1 cellular context compared by ENCODE assay signal in the genomic region with DNA sequence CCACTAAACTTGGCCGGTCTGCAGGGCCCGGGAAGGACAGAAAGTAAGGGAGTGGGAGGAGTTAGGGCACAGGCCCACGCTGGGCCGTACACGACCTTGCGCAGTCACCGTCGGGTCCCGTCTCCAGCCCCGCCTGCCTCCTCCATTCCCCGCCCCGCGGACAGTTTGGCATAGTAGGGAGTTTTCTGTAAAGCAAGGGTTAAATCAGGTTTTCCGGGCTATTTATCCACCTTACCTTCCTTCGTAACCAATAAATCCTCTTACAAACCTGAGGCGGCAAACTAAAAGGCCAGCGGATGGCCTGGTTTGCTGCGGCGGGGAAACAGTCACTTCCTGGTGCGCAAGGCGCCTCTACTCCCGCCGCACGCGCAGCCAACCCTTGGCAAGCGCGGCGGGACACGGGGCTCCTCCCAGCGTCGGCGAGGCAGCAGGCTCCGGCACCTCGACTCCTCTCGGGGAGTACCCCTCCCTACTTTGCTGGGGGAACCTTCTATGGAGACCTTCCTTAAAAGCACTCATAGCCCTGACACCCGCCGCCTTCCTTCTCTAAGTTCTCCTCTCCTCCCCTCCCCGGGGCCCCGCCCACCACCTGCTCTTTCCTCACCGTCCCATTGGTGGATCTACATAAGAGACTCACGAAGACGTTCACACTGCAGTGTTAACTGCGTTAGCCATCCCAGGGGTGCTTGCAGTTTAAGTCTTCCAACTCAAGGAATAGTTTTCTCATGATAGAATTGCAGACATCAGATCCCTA.
TF ChIP-seq lines count a peak whose summit lies in the region.

A gene with protein sequence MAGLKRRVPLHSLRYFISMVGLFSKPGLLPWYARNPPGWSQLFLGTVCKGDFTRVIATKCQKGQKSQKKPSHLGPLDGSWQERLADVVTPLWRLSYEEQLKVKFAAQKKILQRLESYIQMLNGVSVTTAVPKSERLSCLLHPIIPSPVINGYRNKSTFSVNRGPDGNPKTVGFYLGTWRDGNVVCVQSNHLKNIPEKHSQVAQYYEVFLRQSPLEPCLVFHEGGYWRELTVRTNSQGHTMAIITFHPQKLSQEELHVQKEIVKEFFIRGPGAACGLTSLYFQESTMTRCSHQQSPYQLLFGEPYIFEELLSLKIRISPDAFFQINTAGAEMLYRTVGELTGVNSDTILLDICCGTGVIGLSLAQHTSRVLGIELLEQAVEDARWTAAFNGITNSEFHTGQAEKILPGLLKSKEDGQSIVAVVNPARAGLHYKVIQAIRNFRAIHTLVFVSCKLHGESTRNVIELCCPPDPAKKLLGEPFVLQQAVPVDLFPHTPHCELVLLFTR (minus strand): TSS at position 563 of the 754 bp plus-strand sequence. CDS start 9,822 bp downstream, outside the sequence.

TF ChIP-seq in HepG2, 621 proteins besides CTCF, POLR2A, EP300 and RAD21 (continued from another document and continues in another):
- TF ChIP-seq PLRG1 (conservative IDR thresholded peaks at IDR 0.05): no peak
- TF ChIP-seq KMT2B (CRISPR knock-in tag; IDR thresholded peaks at IDR 0.05): peak; percentile 59; the same call in 1 of the 2 replicates
- no peak for TF ChIP-seq TEAD3 (CRISPR knock-in tag; optimal IDR thresholded peaks at IDR 0.05; ENCODE audit: borderline replicate concordance)
- TF ChIP-seq ZNF143 (CRISPR knock-in tag; IDR thresholded peaks at IDR 0.05): no peak
- TF ChIP-seq MBD4 (IDR thresholded peaks at IDR 0.05; ENCODE audit: borderline replicate concordance, low read length): no peak
- TF ChIP-seq, protein P1, sequence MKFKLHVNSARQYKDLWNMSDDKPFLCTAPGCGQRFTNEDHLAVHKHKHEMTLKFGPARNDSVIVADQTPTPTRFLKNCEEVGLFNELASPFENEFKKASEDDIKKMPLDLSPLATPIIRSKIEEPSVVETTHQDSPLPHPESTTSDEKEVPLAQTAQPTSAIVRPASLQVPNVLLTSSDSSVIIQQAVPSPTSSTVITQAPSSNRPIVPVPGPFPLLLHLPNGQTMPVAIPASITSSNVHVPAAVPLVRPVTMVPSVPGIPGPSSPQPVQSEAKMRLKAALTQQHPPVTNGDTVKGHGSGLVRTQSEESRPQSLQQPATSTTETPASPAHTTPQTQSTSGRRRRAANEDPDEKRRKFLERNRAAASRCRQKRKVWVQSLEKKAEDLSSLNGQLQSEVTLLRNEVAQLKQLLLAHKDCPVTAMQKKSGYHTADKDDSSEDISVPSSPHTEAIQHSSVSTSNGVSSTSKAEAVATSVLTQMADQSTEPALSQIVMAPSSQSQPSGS (CRISPR knock-in tag; IDR thresholded peaks at IDR 0.05): 0 out of 2 replicates have a peak, but pooled peaks have one; percentile 18
- TF ChIP-seq TBP (CRISPR knock-in tag; IDR thresholded peaks at IDR 0.05): no peak
- TF ChIP-seq, protein P2, sequence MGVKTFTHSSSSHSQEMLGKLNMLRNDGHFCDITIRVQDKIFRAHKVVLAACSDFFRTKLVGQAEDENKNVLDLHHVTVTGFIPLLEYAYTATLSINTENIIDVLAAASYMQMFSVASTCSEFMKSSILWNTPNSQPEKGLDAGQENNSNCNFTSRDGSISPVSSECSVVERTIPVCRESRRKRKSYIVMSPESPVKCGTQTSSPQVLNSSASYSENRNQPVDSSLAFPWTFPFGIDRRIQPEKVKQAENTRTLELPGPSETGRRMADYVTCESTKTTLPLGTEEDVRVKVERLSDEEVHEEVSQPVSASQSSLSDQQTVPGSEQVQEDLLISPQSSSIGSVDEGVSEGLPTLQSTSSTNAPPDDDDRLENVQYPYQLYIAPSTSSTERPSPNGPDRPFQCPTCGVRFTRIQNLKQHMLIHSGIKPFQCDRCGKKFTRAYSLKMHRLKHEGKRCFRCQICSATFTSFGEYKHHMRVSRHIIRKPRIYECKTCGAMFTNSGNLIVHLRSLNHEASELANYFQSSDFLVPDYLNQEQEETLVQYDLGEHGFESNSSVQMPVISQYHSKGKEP (CRISPR knock-in tag; IDR thresholded peaks at IDR 0.05): no peak
- TF ChIP-seq SRF (IDR thresholded peaks at IDR 0.05; ENCODE audit: low read depth, low read length): no peak
- TF ChIP-seq NCOA1 (CRISPR knock-in tag; IDR thresholded peaks at IDR 0.05): no peak
- TF ChIP-seq, protein P3, sequence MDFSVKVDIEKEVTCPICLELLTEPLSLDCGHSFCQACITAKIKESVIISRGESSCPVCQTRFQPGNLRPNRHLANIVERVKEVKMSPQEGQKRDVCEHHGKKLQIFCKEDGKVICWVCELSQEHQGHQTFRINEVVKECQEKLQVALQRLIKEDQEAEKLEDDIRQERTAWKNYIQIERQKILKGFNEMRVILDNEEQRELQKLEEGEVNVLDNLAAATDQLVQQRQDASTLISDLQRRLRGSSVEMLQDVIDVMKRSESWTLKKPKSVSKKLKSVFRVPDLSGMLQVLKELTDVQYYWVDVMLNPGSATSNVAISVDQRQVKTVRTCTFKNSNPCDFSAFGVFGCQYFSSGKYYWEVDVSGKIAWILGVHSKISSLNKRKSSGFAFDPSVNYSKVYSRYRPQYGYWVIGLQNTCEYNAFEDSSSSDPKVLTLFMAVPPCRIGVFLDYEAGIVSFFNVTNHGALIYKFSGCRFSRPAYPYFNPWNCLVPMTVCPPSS (IDR thresholded peaks at IDR 0.05): no peak
- no peak for TF ChIP-seq ZNF672 (CRISPR knock-in tag; IDR thresholded peaks at IDR 0.05)
- TF ChIP-seq ZNF292 (CRISPR knock-in tag; IDR thresholded peaks at IDR 0.05; ENCODE audit: borderline replicate concordance, low read depth): peak; percentile 43; the same call in 1 of the 2 replicates
- TF ChIP-seq KDM2A (CRISPR knock-in tag; IDR thresholded peaks at IDR 0.05; ENCODE audit: borderline replicate concordance, low read depth): peak; percentile 37; the same call in 1 of the 2 replicates
- TF ChIP-seq, protein P4, sequence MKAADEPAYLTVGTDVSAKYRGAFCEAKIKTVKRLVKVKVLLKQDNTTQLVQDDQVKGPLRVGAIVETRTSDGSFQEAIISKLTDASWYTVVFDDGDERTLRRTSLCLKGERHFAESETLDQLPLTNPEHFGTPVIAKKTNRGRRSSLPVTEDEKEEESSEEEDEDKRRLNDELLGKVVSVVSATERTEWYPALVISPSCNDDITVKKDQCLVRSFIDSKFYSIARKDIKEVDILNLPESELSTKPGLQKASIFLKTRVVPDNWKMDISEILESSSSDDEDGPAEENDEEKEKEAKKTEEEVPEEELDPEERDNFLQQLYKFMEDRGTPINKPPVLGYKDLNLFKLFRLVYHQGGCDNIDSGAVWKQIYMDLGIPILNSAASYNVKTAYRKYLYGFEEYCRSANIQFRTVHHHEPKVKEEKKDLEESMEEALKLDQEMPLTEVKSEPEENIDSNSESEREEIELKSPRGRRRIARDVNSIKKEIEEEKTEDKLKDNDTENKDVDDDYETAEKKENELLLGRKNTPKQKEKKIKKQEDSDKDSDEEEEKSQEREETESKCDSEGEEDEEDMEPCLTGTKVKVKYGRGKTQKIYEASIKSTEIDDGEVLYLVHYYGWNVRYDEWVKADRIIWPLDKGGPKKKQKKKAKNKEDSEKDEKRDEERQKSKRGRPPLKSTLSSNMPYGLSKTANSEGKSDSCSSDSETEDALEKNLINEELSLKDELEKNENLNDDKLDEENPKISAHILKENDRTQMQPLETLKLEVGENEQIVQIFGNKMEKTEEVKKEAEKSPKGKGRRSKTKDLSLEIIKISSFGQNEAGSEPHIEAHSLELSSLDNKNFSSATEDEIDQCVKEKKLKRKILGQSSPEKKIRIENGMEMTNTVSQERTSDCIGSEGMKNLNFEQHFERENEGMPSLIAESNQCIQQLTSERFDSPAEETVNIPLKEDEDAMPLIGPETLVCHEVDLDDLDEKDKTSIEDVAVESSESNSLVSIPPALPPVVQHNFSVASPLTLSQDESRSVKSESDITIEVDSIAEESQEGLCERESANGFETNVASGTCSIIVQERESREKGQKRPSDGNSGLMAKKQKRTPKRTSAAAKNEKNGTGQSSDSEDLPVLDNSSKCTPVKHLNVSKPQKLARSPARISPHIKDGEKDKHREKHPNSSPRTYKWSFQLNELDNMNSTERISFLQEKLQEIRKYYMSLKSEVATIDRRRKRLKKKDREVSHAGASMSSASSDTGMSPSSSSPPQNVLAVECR (CRISPR knock-in tag; IDR thresholded peaks at IDR 0.05; ENCODE audit: borderline replicate concordance): peak; percentile 44; the same call in 1 of the 2 replicates
- TF ChIP-seq, protein P5, sequence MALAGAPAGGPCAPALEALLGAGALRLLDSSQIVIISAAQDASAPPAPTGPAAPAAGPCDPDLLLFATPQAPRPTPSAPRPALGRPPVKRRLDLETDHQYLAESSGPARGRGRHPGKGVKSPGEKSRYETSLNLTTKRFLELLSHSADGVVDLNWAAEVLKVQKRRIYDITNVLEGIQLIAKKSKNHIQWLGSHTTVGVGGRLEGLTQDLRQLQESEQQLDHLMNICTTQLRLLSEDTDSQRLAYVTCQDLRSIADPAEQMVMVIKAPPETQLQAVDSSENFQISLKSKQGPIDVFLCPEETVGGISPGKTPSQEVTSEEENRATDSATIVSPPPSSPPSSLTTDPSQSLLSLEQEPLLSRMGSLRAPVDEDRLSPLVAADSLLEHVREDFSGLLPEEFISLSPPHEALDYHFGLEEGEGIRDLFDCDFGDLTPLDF (CRISPR knock-in tag; IDR thresholded peaks at IDR 0.05): peak; percentile 43; the same call in 1 of the 2 replicates
- no peak for TF ChIP-seq ZNF782 (CRISPR knock-in tag; IDR thresholded peaks at IDR 0.05; ENCODE audit: borderline replicate concordance)
- no peak for TF ChIP-seq SYNCRIP (IDR thresholded peaks at IDR 0.05; ENCODE audit: insufficient read depth, low read depth, low read length)
- TF ChIP-seq ZNF20 (CRISPR knock-in tag; IDR thresholded peaks at IDR 0.05): no peak
- TF ChIP-seq, protein P6, sequence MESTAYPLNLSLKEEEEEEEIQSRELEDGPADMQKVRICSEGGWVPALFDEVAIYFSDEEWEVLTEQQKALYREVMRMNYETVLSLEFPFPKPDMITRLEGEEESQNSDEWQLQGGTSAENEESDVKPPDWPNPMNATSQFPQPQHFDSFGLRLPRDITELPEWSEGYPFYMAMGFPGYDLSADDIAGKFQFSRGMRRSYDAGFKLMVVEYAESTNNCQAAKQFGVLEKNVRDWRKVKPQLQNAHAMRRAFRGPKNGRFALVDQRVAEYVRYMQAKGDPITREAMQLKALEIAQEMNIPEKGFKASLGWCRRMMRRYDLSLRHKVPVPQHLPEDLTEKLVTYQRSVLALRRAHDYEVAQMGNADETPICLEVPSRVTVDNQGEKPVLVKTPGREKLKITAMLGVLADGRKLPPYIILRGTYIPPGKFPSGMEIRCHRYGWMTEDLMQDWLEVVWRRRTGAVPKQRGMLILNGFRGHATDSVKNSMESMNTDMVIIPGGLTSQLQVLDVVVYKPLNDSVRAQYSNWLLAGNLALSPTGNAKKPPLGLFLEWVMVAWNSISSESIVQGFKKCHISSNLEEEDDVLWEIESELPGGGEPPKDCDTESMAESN (CRISPR knock-in tag; conservative IDR thresholded peaks at IDR 0.05): no peak
- no peak for TF ChIP-seq MTF2 (CRISPR knock-in tag; IDR thresholded peaks at IDR 0.05; ENCODE audit: borderline replicate concordance)
- no peak for TF ChIP-seq ZNF670 (CRISPR knock-in tag; IDR thresholded peaks at IDR 0.05; ENCODE audit: borderline replicate concordance)
- TF ChIP-seq TAF1 (CRISPR knock-in tag; IDR thresholded peaks at IDR 0.05): peak; percentile 34
- TF ChIP-seq PAX8 (CRISPR knock-in tag; IDR thresholded peaks at IDR 0.05; ENCODE audit: borderline replicate concordance): no peak
- no peak for TF ChIP-seq MXI1 (IDR thresholded peaks at IDR 0.05; ENCODE audit: borderline replicate concordance, low read depth, low read length)
- no peak for TF ChIP-seq ZFP36L1 (CRISPR knock-in tag; IDR thresholded peaks at IDR 0.05)
- TF ChIP-seq ZNF44 (CRISPR knock-in tag; IDR thresholded peaks at IDR 0.05): no peak
- TF ChIP-seq ZNF510 (CRISPR knock-in tag; IDR thresholded peaks at IDR 0.05; ENCODE audit: low read depth): no peak
- no peak for TF ChIP-seq CAMTA2 (CRISPR knock-in tag; IDR thresholded peaks at IDR 0.05; ENCODE audit: borderline replicate concordance)
- TF ChIP-seq, protein P7, sequence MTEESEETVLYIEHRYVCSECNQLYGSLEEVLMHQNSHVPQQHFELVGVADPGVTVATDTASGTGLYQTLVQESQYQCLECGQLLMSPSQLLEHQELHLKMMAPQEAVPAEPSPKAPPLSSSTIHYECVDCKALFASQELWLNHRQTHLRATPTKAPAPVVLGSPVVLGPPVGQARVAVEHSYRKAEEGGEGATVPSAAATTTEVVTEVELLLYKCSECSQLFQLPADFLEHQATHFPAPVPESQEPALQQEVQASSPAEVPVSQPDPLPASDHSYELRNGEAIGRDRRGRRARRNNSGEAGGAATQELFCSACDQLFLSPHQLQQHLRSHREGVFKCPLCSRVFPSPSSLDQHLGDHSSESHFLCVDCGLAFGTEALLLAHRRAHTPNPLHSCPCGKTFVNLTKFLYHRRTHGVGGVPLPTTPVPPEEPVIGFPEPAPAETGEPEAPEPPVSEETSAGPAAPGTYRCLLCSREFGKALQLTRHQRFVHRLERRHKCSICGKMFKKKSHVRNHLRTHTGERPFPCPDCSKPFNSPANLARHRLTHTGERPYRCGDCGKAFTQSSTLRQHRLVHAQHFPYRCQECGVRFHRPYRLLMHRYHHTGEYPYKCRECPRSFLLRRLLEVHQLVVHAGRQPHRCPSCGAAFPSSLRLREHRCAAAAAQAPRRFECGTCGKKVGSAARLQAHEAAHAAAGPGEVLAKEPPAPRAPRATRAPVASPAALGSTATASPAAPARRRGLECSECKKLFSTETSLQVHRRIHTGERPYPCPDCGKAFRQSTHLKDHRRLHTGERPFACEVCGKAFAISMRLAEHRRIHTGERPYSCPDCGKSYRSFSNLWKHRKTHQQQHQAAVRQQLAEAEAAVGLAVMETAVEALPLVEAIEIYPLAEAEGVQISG (CRISPR knock-in tag; IDR thresholded peaks at IDR 0.05): 0 out of 2 replicates have a peak, but pooled peaks have one; percentile 10
- no peak for TF ChIP-seq ZSCAN12 (CRISPR knock-in tag; IDR thresholded peaks at IDR 0.05)
- TF ChIP-seq EED (CRISPR knock-in tag; IDR thresholded peaks at IDR 0.05): 0 out of 2 replicates have a peak, but pooled peaks have one; percentile 25
- 0 out of 2 replicates have a peak, but pooled peaks have one; percentile 12 for TF ChIP-seq IRF2 (CRISPR knock-in tag; IDR thresholded peaks at IDR 0.05)
- no peak for TF ChIP-seq ZNF121 (CRISPR knock-in tag; IDR thresholded peaks at IDR 0.05)
- TF ChIP-seq RFX1 (IDR thresholded peaks at IDR 0.05): no peak
- no peak for TF ChIP-seq NFATC3 (CRISPR knock-in tag; IDR thresholded peaks at IDR 0.05)
- TF ChIP-seq, protein P8, sequence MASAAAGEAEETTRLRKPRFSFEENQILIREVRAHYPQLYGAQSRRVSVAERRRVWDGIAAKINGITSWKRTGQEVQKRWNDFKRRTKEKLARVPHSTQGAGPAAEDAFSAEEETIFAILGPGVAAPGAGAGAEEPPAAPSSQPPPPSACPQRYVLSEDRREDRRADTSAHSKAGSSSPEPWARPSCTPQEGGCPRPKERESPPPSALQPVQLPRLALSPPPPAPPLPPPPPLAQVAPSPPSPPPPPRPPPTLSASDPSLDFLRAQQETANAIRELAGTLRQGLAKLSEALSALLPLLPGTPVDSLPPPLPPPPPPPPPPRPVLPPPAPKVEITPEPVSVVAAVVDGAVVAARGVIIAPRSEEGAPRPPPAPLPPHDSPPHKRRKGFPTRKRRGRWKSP (CRISPR knock-in tag; IDR thresholded peaks at IDR 0.05): peak; percentile 47; the same call in 1 of the 2 replicates
